11 cellular contexts compared by ENCODE assay signal in the genomic region with DNA sequence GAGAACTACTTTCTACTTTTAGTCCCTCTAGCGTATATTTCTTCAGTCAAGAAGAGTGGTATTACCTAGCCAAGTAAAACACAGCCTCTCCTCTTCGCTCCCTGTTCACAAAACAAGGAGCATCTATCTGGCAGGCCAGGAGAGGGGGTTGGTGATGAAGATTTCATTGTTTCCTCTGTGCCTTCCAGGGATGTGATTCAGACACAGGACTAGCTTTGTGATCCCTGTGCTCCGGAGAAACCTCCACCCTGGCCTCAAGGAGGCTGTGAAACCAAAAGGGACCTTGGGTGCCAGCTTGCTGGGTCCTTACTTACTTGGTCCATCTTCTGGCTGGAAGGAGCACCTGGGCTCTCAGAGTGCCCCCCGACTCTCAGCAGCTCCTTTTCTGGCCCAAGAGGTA. TPM values are rescaled to one million over a fixed set of nuclear protein-coding genes. Genes with fewer than 3 reads are reported as not detected.
A peak's percentile ranks its signal among the peaks of the same experiment; 100 is the strongest.
DNase-seq lines count a peak whose midpoint lies in the region; ATAC-seq and TF ChIP-seq lines count a peak whose summit lies in the region.
"Had no signal": no experiment of that assay in that cellular context is flagged by ENCODE, and none has a peak within 500 bp of the region (broad histone marks: within the 10 kb centered on the region; RNA-seq: fewer than 3 reads in every experiment).

No MANE protein-coding gene starts in this region.

- DNase-seq in Ammon's horn (ENCODE audit: low spot score) (peak; percentile 44), T1000 (lab: John Stamatoyannopoulos, UW) (peak; percentile 11), fibroblast of peridontal ligament (ENCODE audit: extremely low read depth) (peak; percentile 27), neural crest cell (ENCODE audit: low read depth, low spot score) (no peak), COR-L47 (lab: John Stamatoyannopoulos, UW) (no peak), GM10248 (ENCODE audit: extremely low spot score) (no peak)
- no peak for DNase-seq in activated CD4-positive, alpha-beta T cell treated with anti-CD3 and anti-CD28 coated beads for 4 hours
- DNase-seq: CD8-positive, alpha-beta T cell; NCI-H1694; T-cell had no signal

- ATAC-seq in activated T-helper 17 cell treated with anti-CD3 and anti-CD28 coated beads, Interleukin-2, amount 50 U/mL, for 72 hours (replicated peaks), result no peak
- ATAC-seq: CD8-positive, alpha-beta T cell; T-cell had no signal

- H3K4me3 Mint-ChIP-seq in neural crest cell, result peak overlapping the region; percentile 94
- H3K4me3 Mint-ChIP-seq in activated T-helper 17 cell treated with anti-CD3 and anti-CD28 coated beads, Interleukin-2, amount 50 U/mL, for 72 hours, result no peak overlapping the region
- H3K4me3 Mint-ChIP-seq: CD8-positive, alpha-beta T cell; T-cell had no signal

- H3K27ac Mint-ChIP-seq in neural crest cell (ENCODE audit: unreplicated experiment), result no peak overlapping the region
- no peak overlapping the region for H3K27ac Mint-ChIP-seq in activated T-helper 17 cell treated with anti-CD3 and anti-CD28 coated beads, Interleukin-2, amount 50 U/mL, for 72 hours
- H3K27ac Mint-ChIP-seq: CD8-positive, alpha-beta T cell; T-cell had no signal

- peaks cover 7% of the 10 kb centered on the region for H3K36me3 Mint-ChIP-seq in neural crest cell (ENCODE audit: low read depth)
- H3K36me3 Mint-ChIP-seq in activated T-helper 17 cell treated with anti-CD3 and anti-CD28 coated beads, Interleukin-2, amount 50 U/mL, for 72 hours (ENCODE audit: low read depth), result no peaks in the 10 kb centered on the region
- H3K36me3 Mint-ChIP-seq: T-cell had no signal

- H3K27me3 Mint-ChIP-seq in neural crest cell (ENCODE audit: low read depth), result no peaks in the 10 kb centered on the region
- H3K27me3 Mint-ChIP-seq in activated T-helper 17 cell treated with anti-CD3 and anti-CD28 coated beads, Interleukin-2, amount 50 U/mL, for 72 hours, result peaks cover 9% of the 10 kb centered on the region

- no peaks in the 10 kb centered on the region for H3K9me3 Mint-ChIP-seq in neural crest cell
- H3K9me3 Mint-ChIP-seq in activated T-helper 17 cell treated with anti-CD3 and anti-CD28 coated beads, Interleukin-2, amount 50 U/mL, for 72 hours, result no peaks in the 10 kb centered on the region
- H3K9me3 Mint-ChIP-seq: CD8-positive, alpha-beta T cell; T-cell had no signal

- POLR2A ChIA-PET in GM10248 (lab: Yijun Ruan, JAX), result interaction anchor here (0.9 kb wide), 1 partner anchor 64 kb away, joined by 3 read pairs; no protein-coding TSS in a partner anchor

- peaks cover 56% of the 10 kb centered on the region for H3K4me1 Mint-ChIP-seq in neural crest cell
- no peaks in the 10 kb centered on the region for H3K4me1 Mint-ChIP-seq in activated T-helper 17 cell treated with anti-CD3 and anti-CD28 coated beads, Interleukin-2, amount 50 U/mL, for 72 hours

- CTCF ChIA-PET in GM10248 (lab: Yijun Ruan, JAX), result interaction anchor here (0.7 to 4.2 kb wide), 9 partner anchors 11 to 198 kb away, joined by 3 to 25 read pairs (median 5); no protein-coding TSS in a partner anchor

- TF ChIP-seq CTCF in neural crest cell (conservative IDR thresholded peaks at IDR 0.05) (no peak), GM10248 (IDR thresholded peaks at IDR 0.05; ENCODE audit: control extremely low read depth, extremely low read depth, low read depth, missing control alignments) (no peak)

RNA-seq across cellular contexts. Expression of a gene that starts 5.7 kb away (rescaled TPM):
- total RNA-seq in neural crest cell, result 146 and 150 TPM in 2 replicates
- 10 to 100 TPM in 1 of 2 donors, 1 to 10 TPM in 1; 6.8 to 25.8 TPM for total RNA-seq in activated T-helper 17 cell treated with anti-CD3 and anti-CD28 coated beads, Interleukin-2, amount 50 U/mL, for 72 hours

Comparison
In these comparisons a context has a peak if more than half of its experiments do, and no peak if none do; other contexts are left out.
1. DNase-seq: peak in Ammon's horn (single experiment), T1000 (single experiment) and fibroblast of peridontal ligament (single experiment); none in neural crest cell (single experiment), COR-L47 (single experiment), activated CD4-positive, alpha-beta T cell treated with anti-CD3 and anti-CD28 coated beads for 4 hours (0 of 2) and GM10248 (single experiment).